In the genomic region with DNA sequence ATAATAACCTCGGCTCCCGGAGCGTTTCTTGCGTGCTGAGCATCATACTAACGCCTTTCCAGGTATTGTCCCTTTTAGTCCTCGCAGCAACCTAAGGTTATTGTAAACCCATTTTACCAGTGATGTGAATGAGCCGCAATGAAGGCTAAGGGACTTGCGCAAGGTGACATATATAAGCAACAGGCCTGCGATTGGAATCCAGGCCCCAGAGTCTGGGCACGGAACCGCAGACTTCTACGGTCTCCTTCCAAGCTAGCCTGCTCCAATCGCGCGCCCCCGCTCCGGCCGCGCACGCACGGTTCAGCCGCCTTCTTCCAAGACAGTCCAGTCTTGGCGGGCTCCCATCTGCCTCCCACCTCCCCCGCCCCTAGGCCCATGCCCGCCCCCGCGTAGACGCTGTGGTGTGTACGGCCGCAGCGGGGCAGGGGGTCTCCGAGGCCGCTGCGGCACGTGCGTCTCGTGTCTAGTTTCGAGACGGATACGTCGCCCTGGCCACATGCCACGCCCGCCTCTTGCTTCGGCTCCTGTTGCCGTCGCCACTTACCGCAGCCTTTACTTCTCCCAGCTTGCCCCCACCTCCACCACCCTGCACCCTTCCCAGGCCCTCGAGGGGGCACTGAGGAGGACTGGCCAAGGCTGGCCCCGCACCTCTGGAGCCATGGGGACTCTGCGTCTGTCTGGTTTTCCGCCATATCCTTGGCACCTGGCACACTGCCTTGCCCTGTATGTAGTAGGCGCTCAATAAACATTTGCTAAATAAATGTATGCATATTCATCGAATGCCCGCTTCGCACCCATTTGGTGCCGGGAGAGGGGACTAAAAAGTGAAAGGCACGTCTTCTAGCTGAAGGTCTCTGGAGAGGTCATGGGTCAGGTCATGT, we compare ENCODE assay signal across 8 cellular contexts. TPM values are rescaled to one million over a fixed set of nuclear protein-coding genes. Genes with fewer than 3 reads are reported as not detected.
A peak's percentile ranks its signal among the peaks of the same experiment; 100 is the strongest.
DNase-seq lines count a peak whose midpoint lies in the region; ATAC-seq and TF ChIP-seq lines count a peak whose summit lies in the region.

No MANE protein-coding gene starts in this region.

- peak overlapping the region; percentile 75 for H3K27ac ChIP-seq in right cardiac atrium (ENCODE audit: low read length)

- H3K4me1 ChIP-seq in adipocyte (ENCODE audit: control insufficient read depth, insufficient read depth, low read length) (peaks cover 4% of the 10 kb centered on the region), right cardiac atrium (ENCODE audit: control insufficient read depth, insufficient read depth, low read length) (peaks cover 4% of the 10 kb centered on the region)

- ATAC-seq in right cardiac atrium (peak; percentile 15 to 23), GM18861 (IDR thresholded peaks at IDR 0.05; ENCODE audit: unreplicated experiment) (no peak)

- DNase-seq in GM12865 (ENCODE audit: low read depth) (peak; percentile 45), MV-4-11 (lab: John Stamatoyannopoulos, UW) (peak; percentile 13), adipocyte (ENCODE audit: low read depth) (peak; percentile 48), right cardiac atrium (peak; percentile 71 to 87 (median 85)), retina (peak; percentile 46), DMS153 (lab: John Stamatoyannopoulos, UW) (no peak), GDM1 (lab: John Stamatoyannopoulos, UW) (no peak)

- intact Hi-C loops in right cardiac atrium (cut with DNase I), result loop anchor here in 2 of 4 donors (5.0 to 10.0 kb wide), 3 partner anchors 39 to 153 kb away; a partner anchor contains a TSS

- H3K36me3 ChIP-seq in adipocyte (ENCODE audit: control insufficient read depth, insufficient read depth, low read length, severe bottlenecking), result no peaks in the 10 kb centered on the region

- peak overlapping the region; percentile 87 for H3K4me3 ChIP-seq in GM12865 (ENCODE audit: low read depth, low read length)
- peak overlapping the region; percentile 83 for H3K4me3 ChIP-seq in adipocyte (ENCODE audit: low read length)
- peak overlapping the region; percentile 54 for H3K4me3 ChIP-seq in right cardiac atrium (ENCODE audit: low read length)

- no peak for TF ChIP-seq CTCF in GM12865 (IDR thresholded peaks at IDR 0.05; ENCODE audit: insufficient read depth, low read depth, low read length, missing control alignments)

- no peaks in the 10 kb centered on the region for H3K9me3 ChIP-seq in adipocyte (ENCODE audit: control insufficient read depth, low read length)
- no peaks in the 10 kb centered on the region for H3K9me3 ChIP-seq in right cardiac atrium (ENCODE audit: control insufficient read depth, low read length)

- H3K9ac ChIP-seq in adipocyte (ENCODE audit: low read length), result peak overlapping the region; percentile 62

- 13% methylated on average over 57 of the region's 57 CpGs for WGBS in right cardiac atrium

- H3K27me3 ChIP-seq in adipocyte (replicated peaks; ENCODE audit: control insufficient read depth, insufficient read depth, low read length), result no peaks in the 10 kb centered on the region
- H3K27me3 ChIP-seq in right cardiac atrium (ENCODE audit: control insufficient read depth, insufficient read depth), result no peaks in the 10 kb centered on the region

RNA-seq across cellular contexts. Expression of a gene that starts 0.9 kb away (rescaled TPM):
- 10 to 100 TPM; 51.0 to 81.7 (median 54.7) TPM for total RNA-seq in right cardiac atrium
- 30.3 TPM for polyA plus RNA-seq in right cardiac atrium

Comparison
In these comparisons a context has a peak if more than half of its experiments do, and no peak if none do; other contexts are left out.
1. DNase-seq: peak in GM12865 (single experiment), MV-4-11 (single experiment), adipocyte (single experiment), right cardiac atrium (3 of 3) and retina (single experiment); none in DMS153 (single experiment) and GDM1 (single experiment).
2. Peak in every context shown above with its lines, with median percentiles within 50 percentile points of each other: H3K4me3 ChIP-seq.